In the genomic region with DNA sequence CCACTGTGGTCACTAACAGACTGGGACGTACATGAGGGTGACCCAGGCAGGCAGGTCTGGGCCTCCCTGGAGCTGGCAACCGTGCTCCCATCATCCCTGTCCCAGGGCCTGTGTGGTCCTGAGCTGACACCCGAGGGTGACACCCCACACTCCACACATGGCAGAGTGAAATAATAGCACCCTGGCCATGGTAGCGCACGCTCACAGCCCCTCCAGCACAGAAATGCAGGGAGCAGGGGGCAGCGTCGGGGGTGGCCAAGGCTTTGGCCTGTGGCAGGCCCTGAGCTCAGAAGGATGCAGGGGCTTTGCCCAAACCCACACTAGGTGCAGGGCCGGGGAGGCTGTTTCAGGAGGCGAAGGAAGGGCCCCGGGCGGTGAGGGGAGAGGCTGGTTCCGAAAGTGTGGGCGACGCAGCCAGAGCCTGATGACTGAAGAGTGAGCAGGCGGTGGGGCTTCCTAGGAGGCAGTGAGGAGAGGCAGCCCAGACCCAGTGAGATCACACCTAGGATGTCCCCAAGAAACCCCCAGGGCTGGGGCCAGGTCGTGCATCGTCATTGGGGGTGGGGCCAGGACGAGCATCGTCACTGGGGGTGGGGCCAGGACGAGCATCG, we compare ENCODE assay signal across 9 cellular contexts. TPM values are rescaled to one million over a fixed set of nuclear protein-coding genes. Genes with fewer than 3 reads are reported as not detected.
A peak's percentile ranks its signal among the peaks of the same experiment; 100 is the strongest.
DNase-seq lines count a peak whose midpoint lies in the region; ATAC-seq and TF ChIP-seq lines count a peak whose summit lies in the region.
"Had no signal": no experiment of that assay in that cellular context is flagged by ENCODE, and none has a peak within 500 bp of the region (broad histone marks: within the 10 kb centered on the region; RNA-seq: fewer than 3 reads in every experiment).

No MANE protein-coding gene starts in this region.

- H3K36me3 Mint-ChIP-seq in activated T-cell treated with anti-CD3 and anti-CD28 coated beads, Interleukin-2, amount 50 U/mL, for 72 hours (ENCODE audit: insufficient read depth in 2 of 2), result no peaks in the 10 kb centered on the region

- BruUV-seq in HCT116 (replicated peaks; lab: Mats Ljungman, UMichigan) (no TSS peak), OCI-LY7 (replicated peaks; lab: Mats Ljungman, UMichigan) (no TSS peak)

- H3K27ac Mint-ChIP-seq in activated T-cell treated with anti-CD3 and anti-CD28 coated beads, Interleukin-2, amount 50 U/mL, for 72 hours, result peak overlapping the region; percentile 69

- ATAC-seq in HCT116 (peak; percentile 19; the same call in 1 of the 2 replicates), upper lobe of left lung (ENCODE audit: low FRiP score in 2 of 2) (peak; percentile 52 to 72)
- ATAC-seq in activated T-cell treated with anti-CD3 and anti-CD28 coated beads, Interleukin-2, amount 50 U/mL, for 72 hours (replicated peaks in 1 of 2), result peak; percentile 94 to 96

- no peak overlapping the region for H3K4me3 ChIP-seq in HCT116 (replicated peaks in 1 of 2; ENCODE audit: low read depth in 1 of 2, low read length in 2 of 2)
- peak overlapping the region; percentile 48 for H3K4me3 ChIP-seq in OCI-LY7 (ENCODE audit: low read depth, low read length, poor library complexity, severe bottlenecking)
- H3K4me3 ChIP-seq in fibroblast of the aortic adventitia (ENCODE audit: low read depth, low read length), result peak overlapping the region; percentile 59
- no peak overlapping the region for H3K4me3 ChIP-seq in parathyroid adenoma (ENCODE audit: low read depth, low read length)
- H3K4me3 ChIP-seq in upper lobe of left lung, result peak overlapping the region in 3 of 4 donors; percentile 14 to 28 (median 23)

- TF ChIP-seq RAD21 in HCT116 (IDR thresholded peaks at IDR 0.05; ENCODE audit: low read depth), result no peak

- H3K36me3 ChIP-seq in HCT116 (ENCODE audit: control insufficient read depth in 1 of 2, insufficient read depth in 2 of 2, low read length in 2 of 2) (no peaks in the 10 kb centered on the region), OCI-LY7 (ENCODE audit: insufficient read depth, low read length) (no peaks in the 10 kb centered on the region), parathyroid adenoma (ENCODE audit: control insufficient read depth, insufficient read depth, low read length) (no peaks in the 10 kb centered on the region), upper lobe of left lung (no peaks in the 10 kb centered on the region)

- DNase-seq in ELR (ENCODE audit: low read depth) (peak; percentile 85), HCT116 (ENCODE audit: low read depth, low spot score) (no peak), OCI-LY7 (ENCODE audit: low spot score) (peak; percentile 66), fibroblast of the aortic adventitia (ENCODE audit: low read depth) (peak; percentile 51), upper lobe of left lung (peak in 1 of 2 donors; percentile 64), epidermal melanocyte (ENCODE audit: insufficient read length, low spot score) (no peak)
- peak; percentile 88 to 95 for DNase-seq in activated T-cell treated with anti-CD3 and anti-CD28 coated beads, Interleukin-2, amount 50 U/mL, for 72 hours

- TF ChIP-seq CTCF in HCT116 (IDR thresholded peaks at IDR 0.05 in 2 of 3, conservative IDR thresholded peaks at IDR 0.05 in 1 of 3; ENCODE audit: borderline replicate concordance in 1 of 3, insufficient read depth in 1 of 3, low read depth in 2 of 3, low read length in 2 of 3), result no peak
- no peak for TF ChIP-seq CTCF in OCI-LY7 (conservative IDR thresholded peaks at IDR 0.05; ENCODE audit: low read length)
- TF ChIP-seq CTCF in fibroblast of the aortic adventitia (IDR thresholded peaks at IDR 0.05; ENCODE audit: insufficient read depth, low read length), result no peak
- TF ChIP-seq CTCF in parathyroid adenoma (IDR thresholded peaks at IDR 0.05), result no peak
- no peak for TF ChIP-seq CTCF in upper lobe of left lung (IDR thresholded peaks at IDR 0.05)

- H3K79me2 ChIP-seq in HCT116 (ENCODE audit: insufficient read depth, low read length), result no peaks in the 10 kb centered on the region
- no peaks in the 10 kb centered on the region for H3K79me2 ChIP-seq in OCI-LY7 (ENCODE audit: insufficient read depth, low read depth, low read length)
- no peaks in the 10 kb centered on the region for H3K79me2 ChIP-seq in parathyroid adenoma

- peak overlapping the region; percentile 53 for H3K4me2 ChIP-seq in HCT116 (ENCODE audit: low read length)
- peak overlapping the region; percentile 70 for H3K4me2 ChIP-seq in OCI-LY7 (ENCODE audit: low read length)
- no peak overlapping the region for H3K4me2 ChIP-seq in parathyroid adenoma (ENCODE audit: low read length)

- H3K9me3 ChIP-seq in HCT116 (ENCODE audit: control insufficient read depth in 1 of 2, insufficient read depth in 1 of 2, low read depth in 1 of 2, low read length in 2 of 2) (no peaks in the 10 kb centered on the region), OCI-LY7 (ENCODE audit: low read length) (no peaks in the 10 kb centered on the region), parathyroid adenoma (ENCODE audit: control insufficient read depth, low read length) (no peaks in the 10 kb centered on the region), upper lobe of left lung (no peaks in the 10 kb centered on the region)

- RAD21 ChIA-PET in HCT116 (lab: Charles Lee; ENCODE audit: low non-redundant PET in 1 of 2, low total read pairs in 2 of 2, uncharacterized antibody in 2 of 2, unreplicated experiment in 2 of 2), result no interaction called here

- H3K27ac ChIP-seq in HCT116 (ENCODE audit: low read depth, low read length) (peak overlapping the region; percentile 77), OCI-LY7 (ENCODE audit: low read depth, low read length, poor library complexity, severe bottlenecking) (peak overlapping the region; percentile 80), parathyroid adenoma (no peak overlapping the region), upper lobe of left lung (peak overlapping the region; percentile 14 to 78 (median 62))

- peaks cover under 1% of the 10 kb centered on the region for H3K27me3 Mint-ChIP-seq in activated T-cell treated with anti-CD3 and anti-CD28 coated beads, Interleukin-2, amount 50 U/mL, for 72 hours (ENCODE audit: low read depth)

- peak overlapping the region; percentile 66 to 74 for H3K4me3 Mint-ChIP-seq in activated T-cell treated with anti-CD3 and anti-CD28 coated beads, Interleukin-2, amount 50 U/mL, for 72 hours

- intact Hi-C loops in HCT116 (cut with micrococcal nuclease) (no loop called here), OCI-LY7 (cut with micrococcal nuclease; ENCODE audit: unreplicated experiment) (loop anchor here (1.0 kb wide), 1 partner anchor 24 kb away; no protein-coding TSS in a partner anchor)

- no peaks in the 10 kb centered on the region for H3K9me3 Mint-ChIP-seq in activated T-cell treated with anti-CD3 and anti-CD28 coated beads, Interleukin-2, amount 50 U/mL, for 72 hours

- H2AFZ ChIP-seq in HCT116 (ENCODE audit: low read depth, low read length, poor library complexity, severe bottlenecking) (peak overlapping the region; percentile 68), OCI-LY7 (ENCODE audit: low read length) (peak overlapping the region; percentile 76; the same call in 1 of the 2 replicates), parathyroid adenoma (peak overlapping the region; percentile 60)

- H3K4me1 Mint-ChIP-seq in activated T-cell treated with anti-CD3 and anti-CD28 coated beads, Interleukin-2, amount 50 U/mL, for 72 hours (ENCODE audit: low read depth), result peaks cover 73% of the 10 kb centered on the region

- H4K20me1 ChIP-seq in HCT116 (ENCODE audit: insufficient read depth), result no peaks in the 10 kb centered on the region
- H4K20me1 ChIP-seq in OCI-LY7 (ENCODE audit: insufficient read depth, low read length), result no peaks in the 10 kb centered on the region

- H3K9ac ChIP-seq in HCT116 (ENCODE audit: low read length) (peak overlapping the region; percentile 63), parathyroid adenoma (no peak overlapping the region)

- POLR2A ChIA-PET in HCT116 (lab: Charles Lee) (no interaction called here), OCI-LY7 (lab: Charles Lee) (interaction anchor here (1.1 to 1.4 kb wide), 2 partner anchors 12 to 24 kb away, joined by 3 to 4 read pairs; no protein-coding TSS in a partner anchor)

- H3K9me2 ChIP-seq in HCT116 (ENCODE audit: insufficient read depth) (no peaks in the 10 kb centered on the region), OCI-LY7 (ENCODE audit: insufficient read depth, low read length) (no peaks in the 10 kb centered on the region)

- no peak for TF ChIP-seq EP300 in upper lobe of left lung (IDR thresholded peaks at IDR 0.05)

- CTCF ChIA-PET in HCT116 (lab: Charles Lee), result interaction anchor here (0.5 to 1.1 kb wide), 2 partner anchors 12 to 117 kb away, joined by 3 to 5 read pairs; no protein-coding TSS in a partner anchor
- CTCF ChIA-PET in OCI-LY7 (lab: Charles Lee; ENCODE audit: unreplicated experiment), result no interaction called here

- WGBS in upper lobe of left lung, 2 donors, result 64 to 66% methylated on average over 8 to 18 of the region's 21 CpGs

- TF ChIP-seq POLR2A in HCT116 (IDR thresholded peaks at IDR 0.05; ENCODE audit: borderline replicate concordance, extremely low read depth, insufficient read depth, insufficient read length) (no peak), upper lobe of left lung (IDR thresholded peaks at IDR 0.05) (no peak)

- H3K4me1 ChIP-seq in HCT116 (ENCODE audit: control insufficient read depth in 1 of 2, insufficient read depth in 2 of 2, low read length in 2 of 2) (peaks cover 12 to 34% of the 10 kb centered on the region in 2 experiments), OCI-LY7 (ENCODE audit: insufficient read depth, low read length, poor library complexity, severe bottlenecking) (peaks cover 39% of the 10 kb centered on the region), parathyroid adenoma (peaks cover 6% of the 10 kb centered on the region), upper lobe of left lung (peaks cover 0 to 18% (median 3%) of the 10 kb centered on the region in 4 donors)

- H3K27me3 ChIP-seq in HCT116 (ENCODE audit: insufficient read depth, low read length) (no peaks in the 10 kb centered on the region), parathyroid adenoma (ENCODE audit: control insufficient read depth, insufficient read depth, low read length) (peaks cover 6% of the 10 kb centered on the region), upper lobe of left lung (peaks cover 0 to 5% (median 0%) of the 10 kb centered on the region in 4 donors)

RNA-seq across cellular contexts. Expression of a gene that starts 12.9 kb away (rescaled TPM):
- total RNA-seq in HCT116 (2021; ENCODE audit: unreplicated experiment) (not detected), OCI-LY7 (2022) (not detected in 2 replicates), fibroblast of the aortic adventitia (ENCODE audit: low replicate concordance) (not detected in 2 replicates), upper lobe of left lung (1 to 10 TPM in 1 of 6 donors, not detected in 5; 1.6 TPM)
- 0.02 TPM in 1 of 2 replicates, not detected in the other for polyA plus RNA-seq in HCT116 (2012)
- total RNA-seq in OCI-LY7 (2014; rRNA removed; shearing (Covaris generic)), result 0.06 and 0.23 TPM in 2 replicates
- not detected for total RNA-seq in activated T-cell treated with anti-CD3 and anti-CD28 coated beads, Interleukin-2, amount 50 U/mL, for 72 hours
- total RNA-seq: dermis microvascular lymphatic vessel endothelial cell had no signal

RNA-seq across cellular contexts. Expression of a gene that starts 29.3 kb away (rescaled TPM):
- total RNA-seq in HCT116 (2021; ENCODE audit: unreplicated experiment), result not detected
- 0.10 TPM in 1 of 2 replicates, not detected in the other for polyA plus RNA-seq in HCT116 (2012)
- not detected in 2 replicates for total RNA-seq in OCI-LY7 (2014; rRNA removed; shearing (Covaris generic))
- total RNA-seq in OCI-LY7 (2022), result not detected in 2 replicates
- not detected for total RNA-seq in activated T-cell treated with anti-CD3 and anti-CD28 coated beads, Interleukin-2, amount 50 U/mL, for 72 hours
- not detected in 2 replicates for total RNA-seq in fibroblast of the aortic adventitia (ENCODE audit: low replicate concordance)
- total RNA-seq in upper lobe of left lung, result not detected
- total RNA-seq: dermis microvascular lymphatic vessel endothelial cell had no signal

RNA-seq across cellular contexts. Expression of a gene that starts 44.7 kb away (rescaled TPM):
- total RNA-seq in HCT116 (2021; ENCODE audit: unreplicated experiment), result 30.2 TPM
- polyA plus RNA-seq in HCT116 (2012), result 21.9 and 25.3 TPM in 2 replicates
- total RNA-seq in OCI-LY7 (2014; rRNA removed; shearing (Covaris generic)), result 0.22 and 0.44 TPM in 2 replicates
- total RNA-seq in OCI-LY7 (2022), result 1.8 and 2.2 TPM in 2 replicates
- total RNA-seq in activated T-cell treated with anti-CD3 and anti-CD28 coated beads, Interleukin-2, amount 50 U/mL, for 72 hours, result 1 to 10 TPM; 2.4 to 2.9 TPM
- 0.74 and 3.3 TPM in 2 replicates for total RNA-seq in fibroblast of the aortic adventitia (ENCODE audit: low replicate concordance)
- total RNA-seq in upper lobe of left lung, result 1 to 10 TPM in 5 of 6 donors, under 1 TPM in 1; 0.83 to 6.7 (median 2.9) TPM

Comparison
In these comparisons a context has a peak if more than half of its experiments do, and no peak if none do; other contexts are left out.
1. DNase-seq: peak in ELR (single experiment), OCI-LY7 (single experiment), activated T-cell treated with anti-CD3 and anti-CD28 coated beads, Interleukin-2, amount 50 U/mL, for 72 hours (2 of 2) and fibroblast of the aortic adventitia (single experiment); none in HCT116 (single experiment) and epidermal melanocyte (single experiment).
2. ATAC-seq: peak in every context shown above with its lines; median percentile 95 in activated T-cell treated with anti-CD3 and anti-CD28 coated beads, Interleukin-2, amount 50 U/mL, for 72 hours; 62 in upper lobe of left lung; 19 in HCT116.
3. H3K4me3 ChIP-seq: peak in OCI-LY7 (single experiment), fibroblast of the aortic adventitia (single experiment) and upper lobe of left lung (3 of 4); none in HCT116 (0 of 2) and parathyroid adenoma (single experiment).
4. Peak in every context shown above with its lines, with median percentiles within 50 percentile points of each other: H2AFZ ChIP-seq.